Comparison of ENCODE assay signal across 9 cellular contexts in genomic region chr1:31605908-31606427, GRCh38. TPM values are rescaled to one million over a fixed set of nuclear protein-coding genes. Genes with fewer than 3 reads are reported as not detected.
DNase-seq lines count a peak whose midpoint lies in the region; ATAC-seq lines count a peak whose summit lies in the region.
"Had no signal": no experiment of that assay in that cellular context is flagged by ENCODE, and none has a peak within 500 bp of the region (broad histone marks: within the 10 kb centered on the region; RNA-seq: fewer than 3 reads in every experiment).

No MANE protein-coding gene starts in this region.

- peaks cover 2% of the 10 kb centered on the region for H3K9me3 Mint-ChIP-seq in activated naive CD4-positive, alpha-beta T cell treated with anti-CD3 and anti-CD28 coated beads for 36 hours
- no peaks in the 10 kb centered on the region for H3K9me3 Mint-ChIP-seq in activated naive CD8-positive, alpha-beta T cell treated with anti-CD3 and anti-CD28 coated beads, Interleukin-2, amount 50 U/mL, for 24 hours
- no peaks in the 10 kb centered on the region for H3K9me3 Mint-ChIP-seq in stimulated activated naive CD8-positive, alpha-beta T cell treated with anti-CD3 and anti-CD28 coated beads, Interleukin-15, Interleukin-2, amounts not matched to agents 100 ng/mL and 50 ng/mL, for 24 hours

- peaks cover 8% of the 10 kb centered on the region for H3K4me1 Mint-ChIP-seq in activated naive CD4-positive, alpha-beta T cell treated with anti-CD3 and anti-CD28 coated beads for 36 hours (ENCODE audit: low read depth)
- H3K4me1 Mint-ChIP-seq in activated naive CD8-positive, alpha-beta T cell treated with anti-CD3 and anti-CD28 coated beads, Interleukin-2, amount 50 U/mL, for 24 hours, result peaks cover 13% of the 10 kb centered on the region
- peaks cover 16% of the 10 kb centered on the region for H3K4me1 Mint-ChIP-seq in stimulated activated naive CD8-positive, alpha-beta T cell treated with anti-CD3 and anti-CD28 coated beads, Interleukin-15, Interleukin-2, amounts not matched to agents 100 ng/mL and 50 ng/mL, for 24 hours (ENCODE audit: low read depth)

- peak; percentile 32 for DNase-seq in activated naive CD4-positive, alpha-beta T cell treated with anti-CD3 and anti-CD28 coated beads for 36 hours
- no peak for DNase-seq in activated naive CD4-positive, alpha-beta T cell (lab: John Stamatoyannopoulos, UW)
- peak; percentile 45 for DNase-seq in activated naive CD8-positive, alpha-beta T cell treated with anti-CD3 and anti-CD28 coated beads, Interleukin-2, amount 50 U/mL, for 24 hours
- DNase-seq in DMS153 (lab: John Stamatoyannopoulos, UW) (no peak), NCI-H1694 treated with DMSO at 0.1 percent for 48 hours (lab: John Stamatoyannopoulos, UW) (no peak), H4 (ENCODE audit: low spot score) (no peak)

- H3K27me3 Mint-ChIP-seq in activated naive CD4-positive, alpha-beta T cell treated with anti-CD3 and anti-CD28 coated beads for 36 hours (ENCODE audit: low read depth), result no peaks in the 10 kb centered on the region
- H3K27me3 Mint-ChIP-seq in activated naive CD8-positive, alpha-beta T cell treated with anti-CD3 and anti-CD28 coated beads, Interleukin-2, amount 50 U/mL, for 24 hours, result peaks cover 11% of the 10 kb centered on the region
- H3K27me3 Mint-ChIP-seq in stimulated activated naive CD8-positive, alpha-beta T cell treated with anti-CD3 and anti-CD28 coated beads, Interleukin-15, Interleukin-2, amounts not matched to agents 100 ng/mL and 50 ng/mL, for 24 hours, result no peaks in the 10 kb centered on the region

- H3K36me3 Mint-ChIP-seq in activated naive CD4-positive, alpha-beta T cell treated with anti-CD3 and anti-CD28 coated beads for 36 hours (ENCODE audit: low read depth), result no peaks in the 10 kb centered on the region
- H3K36me3 Mint-ChIP-seq in activated naive CD8-positive, alpha-beta T cell treated with anti-CD3 and anti-CD28 coated beads, Interleukin-2, amount 50 U/mL, for 24 hours (ENCODE audit: low read depth), result no peaks in the 10 kb centered on the region
- H3K36me3 Mint-ChIP-seq in stimulated activated naive CD8-positive, alpha-beta T cell treated with anti-CD3 and anti-CD28 coated beads, Interleukin-15, Interleukin-2, amounts not matched to agents 100 ng/mL and 50 ng/mL, for 24 hours (ENCODE audit: low read depth), result no peaks in the 10 kb centered on the region

- no peak overlapping the region for H3K27ac Mint-ChIP-seq in activated naive CD4-positive, alpha-beta T cell treated with anti-CD3 and anti-CD28 coated beads for 36 hours
- peak overlapping the region; percentile 68 for H3K27ac Mint-ChIP-seq in activated naive CD8-positive, alpha-beta T cell treated with anti-CD3 and anti-CD28 coated beads, Interleukin-2, amount 50 U/mL, for 24 hours
- H3K27ac Mint-ChIP-seq in stimulated activated naive CD8-positive, alpha-beta T cell treated with anti-CD3 and anti-CD28 coated beads, Interleukin-15, Interleukin-2, amounts not matched to agents 100 ng/mL and 50 ng/mL, for 24 hours, result peak overlapping the region; percentile 23

- no peak overlapping the region for H3K4me3 Mint-ChIP-seq in activated naive CD4-positive, alpha-beta T cell treated with anti-CD3 and anti-CD28 coated beads for 36 hours
- no peak overlapping the region for H3K4me3 Mint-ChIP-seq in activated naive CD8-positive, alpha-beta T cell treated with anti-CD3 and anti-CD28 coated beads, Interleukin-2, amount 50 U/mL, for 24 hours
- H3K4me3 Mint-ChIP-seq in stimulated activated naive CD8-positive, alpha-beta T cell treated with anti-CD3 and anti-CD28 coated beads, Interleukin-15, Interleukin-2, amounts not matched to agents 100 ng/mL and 50 ng/mL, for 24 hours, result no peak overlapping the region

- intact Hi-C loops in activated naive CD4-positive, alpha-beta T cell treated with anti-CD3 and anti-CD28 coated beads for 36 hours (cut with micrococcal nuclease), result no loop called here

- CTCF ChIA-PET in activated naive CD4-positive, alpha-beta T cell treated with anti-CD3 and anti-CD28 coated beads for 36 hours (lab: Charles Lee), result interaction anchor here (0.8 kb wide), 1 partner anchor 41 kb away, joined by 3 read pairs; no protein-coding TSS in a partner anchor

- peak; percentile 86 for ATAC-seq in HG03103 (IDR thresholded peaks at IDR 0.05; ENCODE audit: low read depth, unreplicated experiment)
- peak; percentile 100 for ATAC-seq in activated naive CD8-positive, alpha-beta T cell treated with anti-CD3 and anti-CD28 coated beads, Interleukin-2, amount 50 U/mL, for 24 hours

RNA-seq across cellular contexts. Expression of gene HCRTR1, which starts 11.5 kb away (rescaled TPM):
- total RNA-seq in activated naive CD4-positive, alpha-beta T cell treated with anti-CD3 and anti-CD28 coated beads for 36 hours, result not detected
- total RNA-seq in H4 (2014; rRNA removed; shearing (Covaris generic)), result not detected in 2 replicates
- total RNA-seq: myocyte had no signal

RNA-seq across cellular contexts. Expression of gene TINAGL1, which starts 29.7 kb away (rescaled TPM):
- total RNA-seq in activated naive CD4-positive, alpha-beta T cell treated with anti-CD3 and anti-CD28 coated beads for 36 hours, result not detected
- 0.23 and 0.90 TPM in 2 replicates for total RNA-seq in H4 (2014; rRNA removed; shearing (Covaris generic))

RNA-seq across cellular contexts. Expression of gene PEF1, which starts 38.7 kb away (rescaled TPM):
- 10 to 100 TPM; 79.6 to 80.6 TPM for total RNA-seq in activated naive CD4-positive, alpha-beta T cell treated with anti-CD3 and anti-CD28 coated beads for 36 hours
- 94.3 and 94.6 TPM in 2 replicates for total RNA-seq in H4 (2014; rRNA removed; shearing (Covaris generic))

Comparison
In these comparisons a context has a peak if more than half of its experiments do, and no peak if none do; other contexts are left out.
1. DNase-seq: peak in activated naive CD4-positive, alpha-beta T cell treated with anti-CD3 and anti-CD28 coated beads for 36 hours (single experiment) and activated naive CD8-positive, alpha-beta T cell treated with anti-CD3 and anti-CD28 coated beads, Interleukin-2, amount 50 U/mL, for 24 hours (single experiment); none in activated naive CD4-positive, alpha-beta T cell (0 of 4), DMS153 (single experiment), NCI-H1694 treated with DMSO at 0.1 percent for 48 hours (single experiment) and H4 (single experiment).